8 cellular contexts compared by ENCODE assay signal in the genomic region with DNA sequence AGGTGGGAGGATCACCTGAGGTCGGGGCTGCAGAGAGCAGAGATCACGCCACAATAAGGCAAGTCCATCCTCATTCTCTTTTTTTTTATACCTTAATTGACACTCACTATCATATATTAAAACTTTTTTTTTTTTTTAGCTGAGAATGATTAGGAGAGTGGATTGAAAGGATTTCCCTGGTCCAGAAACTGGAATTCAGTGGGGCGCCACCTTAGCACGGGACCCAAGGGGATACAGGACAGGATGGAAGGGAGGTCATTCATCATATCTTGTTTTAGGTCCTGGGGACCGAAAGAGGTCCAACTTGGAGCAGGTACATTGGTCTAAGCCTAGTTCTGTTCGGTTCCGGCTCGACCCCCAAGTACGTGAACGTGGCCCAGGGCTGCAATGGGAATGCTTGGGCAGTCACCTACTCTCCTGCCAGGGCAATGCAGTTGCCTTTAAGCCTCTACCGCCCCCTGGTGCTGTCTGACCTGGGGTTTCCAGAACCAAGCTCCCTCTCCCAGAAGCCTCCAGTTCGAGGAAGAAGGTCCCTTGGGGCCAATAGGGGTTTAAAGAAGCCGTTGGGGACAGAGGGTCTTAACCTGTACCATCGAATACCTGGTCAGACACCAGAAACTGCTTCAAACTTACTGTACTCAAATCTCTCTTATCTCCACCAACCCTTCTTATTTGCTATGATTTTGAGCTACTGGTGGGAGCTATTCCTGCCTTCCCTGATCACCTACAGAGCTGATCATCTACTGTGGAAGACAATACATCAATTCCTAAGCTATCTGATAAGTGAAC. TPM values are rescaled to one million over a fixed set of nuclear protein-coding genes. Genes with fewer than 3 reads are reported as not detected.
DNase-seq lines count a peak whose midpoint lies in the region; ATAC-seq and FAIRE-seq lines count a peak whose summit lies in the region.

No MANE protein-coding gene starts in this region.

- peaks cover 0 to 4% of the 10 kb centered on the region in 2 donors for H3K4me1 Mint-ChIP-seq in immature natural killer cell

- H3K27me3 Mint-ChIP-seq in immature natural killer cell (ENCODE audit: low read depth in 3 of 3), result peaks cover 0 to 4% (median 2%) of the 10 kb centered on the region in 3 donors

- H3K4me3 Mint-ChIP-seq in immature natural killer cell, result no peak overlapping the region

- H3K36me3 Mint-ChIP-seq in immature natural killer cell, result no peaks in the 10 kb centered on the region

- in situ Hi-C loops in SK-MEL-5 (cut with HindIII; ENCODE audit: low pct_unique_long_range_greater_than_20kb, low sequenced_read_pairs), result no loop called here

- FAIRE-seq in HTR-8/SVneo (lab: Jason Lieb, UNC), result no peak

- no peak overlapping the region for H3K27ac Mint-ChIP-seq in immature natural killer cell

- DNase-seq in COLO668 (lab: John Stamatoyannopoulos, UW; ENCODE audit: unreplicated experiment), result peak; percentile 30
- DNase-seq in HTR-8/SVneo (ENCODE audit: insufficient read length, low spot score), result peak; percentile 82
- peak; percentile 87 for DNase-seq in SK-MEL-5 (ENCODE audit: low read depth, low spot score)
- peak; percentile 58 for DNase-seq in amniotic epithelial cell (ENCODE audit: low read depth)
- peak; percentile 60 to 68 (median 63) for DNase-seq in immature natural killer cell
- peak; percentile 20 for DNase-seq in stimulated activated CD8-positive, alpha-beta memory T cell treated with anti-CD3 and anti-CD28 coated beads, Interleukin-12 subunit alpha, Interleukin-12 subunit beta, amount 100 ng/mL, for 1 hour (ENCODE audit: low read depth)
- DNase-seq in superior temporal gyrus (ENCODE audit: extremely low spot score), result no peak

- no peaks in the 10 kb centered on the region for H3K9me3 Mint-ChIP-seq in immature natural killer cell

- no peak for ATAC-seq in HG02852 (IDR thresholded peaks at IDR 0.05; ENCODE audit: unreplicated experiment)

RNA-seq across cellular contexts. Expression of gene GPATCH8, which starts 19.9 kb away (rescaled TPM):
- total RNA-seq in SK-MEL-5 (2014; rRNA removed; shearing (Covaris generic)), result 12.0 and 12.3 TPM in 2 replicates
- 21.6 and 23.0 TPM in 2 replicates for polyA plus RNA-seq in SK-MEL-5 (2015; cell fraction: cytosol; rRNA removed)
- 29.5 and 31.0 TPM in 2 replicates for polyA plus RNA-seq in SK-MEL-5 (2015; cell fraction: nucleus; rRNA removed)
- 100 to 1,000 TPM in 1 of 3 donors, 10 to 100 TPM in 2; 15.5 to 101 (median 22.1) TPM for polyA plus RNA-seq in immature natural killer cell

RNA-seq across cellular contexts. Expression of gene FZD2, which starts 34.2 kb away (rescaled TPM):
- 0.55 TPM in 1 of 2 replicates, not detected in the other for total RNA-seq in SK-MEL-5 (2014; rRNA removed; shearing (Covaris generic))
- 1.7 and 2.3 TPM in 2 replicates for polyA plus RNA-seq in SK-MEL-5 (2015; cell fraction: cytosol; rRNA removed)
- 0.44 and 3.6 TPM in 2 replicates for polyA plus RNA-seq in SK-MEL-5 (2015; cell fraction: nucleus; rRNA removed)
- polyA plus RNA-seq in immature natural killer cell, result 1 to 10 TPM in 1 of 3 donors, under 1 TPM in 2; 0.56 to 3.3 (median 0.97) TPM
